Comparison of ENCODE assay signal across 14 cellular contexts in genomic region chr16:12907670-12908233, GRCh38. TPM values are rescaled to one million over a fixed set of nuclear protein-coding genes. Genes with fewer than 3 reads are reported as not detected.
DNase-seq lines count a peak whose midpoint lies in the region; ATAC-seq and TF ChIP-seq lines count a peak whose summit lies in the region.
"Had no signal": no experiment of that assay in that cellular context is flagged by ENCODE, and none has a peak within 500 bp of the region (broad histone marks: within the 10 kb centered on the region; RNA-seq: fewer than 3 reads in every experiment).

No MANE protein-coding gene starts in this region.

- peaks cover 13% of the 10 kb centered on the region for H3K27me3 ChIP-seq in BJ (ENCODE audit: control insufficient read depth, insufficient read depth, low read length)
- no peaks in the 10 kb centered on the region for H3K27me3 ChIP-seq in PC-9 (ENCODE audit: insufficient read depth, low read depth)
- peaks cover 8 to 50% (median 34%) of the 10 kb centered on the region in 9 donors for H3K27me3 ChIP-seq in heart left ventricle
- no peaks in the 10 kb centered on the region for H3K27me3 ChIP-seq in ovary

- ATAC-seq in HG03280 (IDR thresholded peaks at IDR 0.05; ENCODE audit: unreplicated experiment) (no peak), heart left ventricle (no peak), left lobe of liver (no peak)
- ATAC-seq: pancreas had no signal

- no peak overlapping the region for H2AFZ ChIP-seq in PC-9

- TF ChIP-seq CTCF in BJ (IDR thresholded peaks at IDR 0.05; ENCODE audit: insufficient read depth, low read depth, low read length) (0 out of 2 replicates have a peak, but pooled peaks have one; percentile 7), GM12874 (IDR thresholded peaks at IDR 0.05; ENCODE audit: insufficient read depth, low read depth, low read length) (peak; percentile 44), PC-9 (conservative IDR thresholded peaks at IDR 0.05) (peak; percentile 47; the same call in 1 of the 2 replicates), heart left ventricle (IDR thresholded peaks at IDR 0.05) (no peak), ovary (IDR thresholded peaks at IDR 0.05) (no peak)

- intact Hi-C loops in PC-9 (cut with micrococcal nuclease; ENCODE audit: unreplicated experiment), result loop anchor here (10.0 kb wide), 1 partner anchor 813 kb away; no protein-coding TSS in a partner anchor
- intact Hi-C loops in heart left ventricle (cut with DNase I), result loop anchor here in 1 of 10 donors (5.0 kb wide), 1 partner anchor 450 kb away; no protein-coding TSS in a partner anchor
- intact Hi-C loops in ovary (cut with DNase I), result no loop called here

- no peak for TF ChIP-seq POLR2A in heart left ventricle (IDR thresholded peaks at IDR 0.05)
- no peak for TF ChIP-seq POLR2A in ovary (IDR thresholded peaks at IDR 0.05)

- H3K27ac ChIP-seq in PC-9 (no peak overlapping the region), heart left ventricle (no peak overlapping the region), ovary (no peak overlapping the region)
- H3K27ac ChIP-seq: breast epithelium, esophagus squamous epithelium, pancreas, VCaP had no signal

- WGBS in heart left ventricle, 4 donors, result 45 to 50% (median 47%) methylated on average over 5 of the region's 5 CpGs
- 39 to 43% (median 41%) methylated on average over 5 of the region's 5 CpGs for WGBS in ovary, 3 donors

- POLR2A ChIA-PET in BJ (lab: Charles Lee) (no interaction called here), PC-9 (lab: Charles Lee; ENCODE audit: unreplicated experiment) (no interaction called here)

- H3K4me2 ChIP-seq in PC-9, result no peak overlapping the region

- H4K20me1 ChIP-seq in PC-9 (ENCODE audit: insufficient read depth), result peaks cover 81% of the 10 kb centered on the region

- no TSS peak for BruUV-seq in PC-9 (replicated peaks; lab: Mats Ljungman, UMichigan)

- DNase-seq in BJ (ENCODE audit: low read depth) (no peak), PC-9 (no peak), iPS-NIHi11 (ENCODE audit: low spot score) (peak; percentile 43), heart left ventricle (no peak), left lobe of liver (ENCODE audit: low spot score) (no peak), ovary (no peak)
- DNase-seq: esophagus squamous epithelium, NCI-H1092 treated with DMSO at 0.1 percent for 48 hours, pancreas, RPMI8226 had no signal

- H3F3A ChIP-seq in PC-9 (ENCODE audit: insufficient read depth, low read depth), result no peaks in the 10 kb centered on the region; the same call in 1 of the 2 replicates

- H3K9me2 ChIP-seq in PC-9 (ENCODE audit: insufficient read depth), result no peaks in the 10 kb centered on the region

- H3K36me3 ChIP-seq in BJ (ENCODE audit: control insufficient read depth, insufficient read depth, low read length) (no peaks in the 10 kb centered on the region), PC-9 (ENCODE audit: low read depth) (peaks cover 43% of the 10 kb centered on the region), heart left ventricle (no peaks in the 10 kb centered on the region), ovary (no peaks in the 10 kb centered on the region)
- H3K36me3 ChIP-seq: breast epithelium, esophagus squamous epithelium, pancreas had no signal

- H3K4me1 ChIP-seq in PC-9 (replicated peaks; ENCODE audit: insufficient read depth), result peaks cover 25% of the 10 kb centered on the region
- H3K4me1 ChIP-seq in heart left ventricle, result peaks cover 0 to 15% (median 0%) of the 10 kb centered on the region in 12 donors
- H3K4me1 ChIP-seq in ovary (ENCODE audit: insufficient read depth), result no peaks in the 10 kb centered on the region
- H3K4me1 ChIP-seq: pancreas had no signal

- CTCF ChIA-PET in BJ (lab: Yijun Ruan, JAX) (no interaction called here), PC-9 (lab: Charles Lee) (interaction anchor here (0.5 to 1.1 kb wide), 4 partner anchors 97 to 566 kb away, joined by 3 to 13 read pairs (median 3); no protein-coding TSS in a partner anchor)

- H3K4me3 ChIP-seq in BJ (ENCODE audit: low read depth, low read length) (no peak overlapping the region), PC-9 (no peak overlapping the region), heart left ventricle (no peak overlapping the region), ovary (no peak overlapping the region)
- H3K4me3 ChIP-seq: breast epithelium, esophagus squamous epithelium, pancreas had no signal

- H3K9me3 ChIP-seq in PC-9 (ENCODE audit: insufficient read depth, low read depth), result no peaks in the 10 kb centered on the region
- peaks cover 0 to 5% (median 0%) of the 10 kb centered on the region in 12 donors for H3K9me3 ChIP-seq in heart left ventricle
- no peaks in the 10 kb centered on the region for H3K9me3 ChIP-seq in ovary
- H3K9me3 ChIP-seq: breast epithelium, esophagus squamous epithelium, pancreas had no signal

- H3K79me2 ChIP-seq in PC-9 (ENCODE audit: low read depth), result peaks cover 91% of the 10 kb centered on the region

- TF ChIP-seq EP300 in ovary (IDR thresholded peaks at IDR 0.05), result no peak

RNA-seq across cellular contexts. Expression of gene SHISA9, which starts 6.4 kb away (rescaled TPM):
- polyA plus RNA-seq in BJ (2011; rRNA removed) (not detected in 2 replicates), heart left ventricle (under 1 TPM; 0.08 to 0.21 TPM), ovary (under 1 TPM; 0.08 to 0.13 TPM)
- polyA minus RNA-seq in BJ (2011; rRNA and poly(A)+ RNA removed), result 0.05 TPM in 2 replicates
- total RNA-seq in PC-9 (2021) (64.5 and 80.5 TPM in 2 replicates), heart left ventricle (under 1 TPM in 8 of 9 donors, not detected in 1; 0.09 to 0.83 (median 0.31) TPM), left lobe of liver (0.05 TPM), ovary (under 1 TPM in 4 of 7 donors, not detected in 3; 0.03 to 0.47 (median 0.16) TPM)

Comparison
In these comparisons a context has a peak if more than half of its experiments do, and no peak if none do; other contexts are left out.
1. CTCF ChIP-seq: peak in BJ (single experiment), GM12874 (single experiment) and PC-9 (single experiment); none in heart left ventricle (0 of 12) and ovary (0 of 3).
2. RNA of gene SHISA9, which starts 6.4 kb away (total RNA-seq): 64.5 to 80.5 TPM in PC-9; 0.09 to 0.83 TPM in heart left ventricle, 0.03 to 0.47 TPM in ovary and 0.05 TPM in left lobe of liver (single experiment); every median in the first group is over 10 times any median in the second.